ENCODE assay signal across 37 cellular contexts in the genomic region with DNA sequence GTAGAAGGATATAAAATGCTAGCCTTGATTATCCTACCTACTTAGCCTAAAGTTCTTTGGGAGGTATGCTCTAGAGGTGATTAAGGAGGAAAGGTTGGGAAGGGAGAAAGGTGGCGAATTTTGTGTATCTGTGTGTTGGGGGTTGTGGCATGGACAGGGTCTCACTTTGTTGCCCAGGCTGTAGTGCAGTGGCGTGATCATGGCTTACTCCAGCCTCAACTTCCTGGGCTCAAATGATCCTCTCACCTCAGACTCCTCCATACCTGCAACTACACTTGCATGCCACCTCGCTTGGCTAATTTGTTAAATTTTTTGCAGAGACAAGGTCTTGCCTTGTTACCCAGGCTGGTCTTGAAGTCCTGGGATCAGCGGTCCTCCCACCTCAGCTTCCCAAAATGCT.
"Had no signal": no experiment of that assay in that cellular context is flagged by ENCODE, and none has a peak within 500 bp of the region (broad histone marks: within the 10 kb centered on the region; RNA-seq: fewer than 3 reads in every experiment).

No MANE protein-coding gene starts in this region.

- H3K36me3 Mint-ChIP-seq: activated CD8-positive, alpha-beta memory T cell treated with anti-CD3 and anti-CD28 coated beads, Interleukin-2, amount 10 ng/mL, durations not matched to agents 7 days and 5 days; activated naive CD4-positive, alpha-beta T cell treated with anti-CD3 and anti-CD28 coated beads, Interleukin-2, amount 10 ng/mL, durations not matched to agents 7 days and 5 days; activated naive CD4-positive, alpha-beta T cell treated with anti-CD3 and anti-CD28 coated beads, Interleukin-2, amount 50 U/mL, for 24 hours; activated naive CD8-positive, alpha-beta T cell; activated naive CD8-positive, alpha-beta T cell treated with anti-CD3 and anti-CD28 coated beads, Interleukin-2, amount 10 ng/mL, durations not matched to agents 7 days and 5 days; brain had no signal

- DNase-seq: activated CD4-positive, alpha-beta memory T cell treated with anti-CD3 and anti-CD28 coated beads, Interleukin-2, amount 10 ng/mL, durations not matched to agents 7 days and 5 days; activated CD4-positive, alpha-beta T cell treated with anti-CD3 and anti-CD28 coated beads for 1 hour; activated CD4-positive, alpha-beta T cell treated with anti-CD3 and anti-CD28 coated beads for 36 hours; activated CD4-positive, alpha-beta T cell treated with anti-CD3 and anti-CD28 coated beads for 48 hours; activated CD4-positive, alpha-beta T cell treated with anti-CD3 and anti-CD28 coated beads, Interleukin-2, amount 10 ng/mL, durations not matched to agents 7 days and 5 days; activated CD4-positive, alpha-beta T cell treated with anti-CD3 and anti-CD28 coated beads, Interleukin-2, amount 50 U/mL, for 48 hours; activated CD4-positive, CD25-positive, alpha-beta regulatory T cell; activated CD8-positive, alpha-beta memory T cell treated with anti-CD3 and anti-CD28 coated beads for 24 hours; activated CD8-positive, alpha-beta memory T cell treated with anti-CD3 and anti-CD28 coated beads, Interleukin-2, amount 10 ng/mL, durations not matched to agents 7 days and 5 days; activated CD8-positive, alpha-beta memory T cell treated with anti-CD3 and anti-CD28 coated beads, Interleukin-2, amount 50 U/mL, for 48 hours; activated CD8-positive, alpha-beta T cell treated with anti-CD3 and anti-CD28 coated beads, Interleukin-2, amount 10 ng/mL, durations not matched to agents 7 days and 5 days; activated effector memory CD4-positive, alpha-beta T cell treated with Interleukin-2 at 50 U/mL for 16 hours; activated gamma-delta T cell; activated naive CD4-positive, alpha-beta T cell treated with anti-CD3 and anti-CD28 coated beads, Interleukin-2, amount 10 ng/mL, durations not matched to agents 7 days and 5 days; activated naive CD4-positive, alpha-beta T cell treated with Interleukin-2 at 50 U/mL for 16 hours; activated naive CD8-positive, alpha-beta T cell treated with anti-CD3 and anti-CD28 coated beads, Interleukin-2, amount 10 ng/mL, durations not matched to agents 7 days and 5 days; activated naive CD8-positive, alpha-beta T cell treated with anti-CD3 and anti-CD28 coated beads, Interleukin-2, amount 50 U/mL, for 24 hours; activated T-cell treated with anti-CD3 and anti-CD28 coated beads, Interleukin-2, amount 50 U/mL, for 24 hours; activated T-cell treated with anti-CD3 and anti-CD28 coated beads, Interleukin-2, amount 50 U/mL, for 48 hours; amygdala; anterior cingulate cortex; central memory CD4-positive, alpha-beta T cell; T-helper 2 cell; T-helper 9 cell had no signal

- H3K36me3 ChIP-seq: ascending aorta, cardiac muscle cell had no signal

- FAIRE-seq: bronchial epithelial cell, colon, TTC549 had no signal

- H3K27ac ChIP-seq: ascending aorta, cardiac muscle cell, VCaP had no signal

- H3K4me1 ChIP-seq: ascending aorta had no signal

- H3K27me3 Mint-ChIP-seq: activated CD4-positive, alpha-beta memory T cell treated with anti-CD3 and anti-CD28 coated beads, Interleukin-2, amount 10 ng/mL, durations not matched to agents 7 days and 5 days; activated CD4-positive, alpha-beta T cell treated with anti-CD3 and anti-CD28 coated beads for 36 hours; activated CD4-positive, alpha-beta T cell treated with anti-CD3 and anti-CD28 coated beads, Interleukin-2, amount 10 ng/mL, durations not matched to agents 7 days and 5 days; activated CD8-positive, alpha-beta memory T cell treated with anti-CD3 and anti-CD28 coated beads, Interleukin-2, amount 10 ng/mL, durations not matched to agents 7 days and 5 days; activated naive CD4-positive, alpha-beta T cell treated with anti-CD3 and anti-CD28 coated beads, Interleukin-2, amount 10 ng/mL, durations not matched to agents 7 days and 5 days; activated naive CD4-positive, alpha-beta T cell treated with anti-CD3 and anti-CD28 coated beads, Interleukin-2, amount 50 U/mL, for 24 hours; activated naive CD8-positive, alpha-beta T cell; activated naive CD8-positive, alpha-beta T cell treated with anti-CD3 and anti-CD28 coated beads, Interleukin-2, amount 10 ng/mL, durations not matched to agents 7 days and 5 days; activated naive CD8-positive, alpha-beta T cell treated with anti-CD3 and anti-CD28 coated beads, Interleukin-2, amount 50 U/mL, for 24 hours; activated T-cell treated with anti-CD3 and anti-CD28 coated beads, Interleukin-2, amount 50 U/mL, for 24 hours; brain had no signal

- H3K9me3 ChIP-seq: ascending aorta had no signal

- ATAC-seq: activated CD4-positive, alpha-beta T cell treated with anti-CD3 and anti-CD28 coated beads for 36 hours; activated CD4-positive, CD25-positive, alpha-beta regulatory T cell treated with anti-CD3 and anti-CD28 coated beads, Interleukin-2, amount 50 U/mL, for 24 hours; activated CD8-positive, alpha-beta memory T cell treated with anti-CD3 and anti-CD28 coated beads, Interleukin-2, amount 10 ng/mL, durations not matched to agents 7 days and 5 days; activated CD8-positive, alpha-beta T cell treated with anti-CD3 and anti-CD28 coated beads, Interleukin-2, amount 10 ng/mL, durations not matched to agents 7 days and 5 days; activated naive CD8-positive, alpha-beta T cell treated with anti-CD3 and anti-CD28 coated beads, Interleukin-2, amount 50 U/mL, for 24 hours had no signal

- H3K27ac Mint-ChIP-seq: activated CD4-positive, alpha-beta memory T cell treated with anti-CD3 and anti-CD28 coated beads, Interleukin-2, amount 10 ng/mL, durations not matched to agents 7 days and 5 days; activated CD4-positive, alpha-beta T cell treated with anti-CD3 and anti-CD28 coated beads for 36 hours; activated CD4-positive, alpha-beta T cell treated with anti-CD3 and anti-CD28 coated beads, Interleukin-2, amount 10 ng/mL, durations not matched to agents 7 days and 5 days; activated CD8-positive, alpha-beta memory T cell treated with anti-CD3 and anti-CD28 coated beads, Interleukin-2, amount 10 ng/mL, durations not matched to agents 7 days and 5 days; activated CD8-positive, alpha-beta T cell treated with anti-CD3 and anti-CD28 coated beads, Interleukin-2, amount 10 ng/mL, durations not matched to agents 7 days and 5 days; activated naive CD4-positive, alpha-beta T cell treated with anti-CD3 and anti-CD28 coated beads, Interleukin-2, amount 10 ng/mL, durations not matched to agents 7 days and 5 days; activated naive CD4-positive, alpha-beta T cell treated with anti-CD3 and anti-CD28 coated beads, Interleukin-2, amount 50 U/mL, for 24 hours; activated naive CD8-positive, alpha-beta T cell; activated naive CD8-positive, alpha-beta T cell treated with anti-CD3 and anti-CD28 coated beads, Interleukin-2, amount 10 ng/mL, durations not matched to agents 7 days and 5 days; activated naive CD8-positive, alpha-beta T cell treated with anti-CD3 and anti-CD28 coated beads, Interleukin-2, amount 50 U/mL, for 24 hours; activated T-cell treated with anti-CD3 and anti-CD28 coated beads, Interleukin-2, amount 50 U/mL, for 24 hours; activated T-helper 2 cell treated with anti-CD3 and anti-CD28 coated beads, Interferon-gamma antibody, Interleukin-2, Interleukin-4, amounts not matched to agents 10 μg/mL and 5 μg/mL and 100 μg/mL, durations not matched to agents 14 hours and 24 hours and 36 hours; T-helper 1 cell treated with Interleukin-12 subunit alpha and Interleukin-12 subunit beta and Interleukin-4 antibody, amounts not matched to agents 30 μg/mL and 1 μg/mL, for 36 hours; T-helper 2 cell treated with Interferon-gamma antibody and Interleukin-4, amounts not matched to agents 5 μg/mL and 100 μg/mL, for 36 hours had no signal

- H3K4me1 Mint-ChIP-seq: activated CD4-positive, alpha-beta memory T cell treated with anti-CD3 and anti-CD28 coated beads, Interleukin-2, amount 10 ng/mL, durations not matched to agents 7 days and 5 days; activated CD4-positive, alpha-beta T cell treated with anti-CD3 and anti-CD28 coated beads for 36 hours; activated CD4-positive, alpha-beta T cell treated with anti-CD3 and anti-CD28 coated beads, Interleukin-2, amount 10 ng/mL, durations not matched to agents 7 days and 5 days; activated CD8-positive, alpha-beta memory T cell treated with anti-CD3 and anti-CD28 coated beads, Interleukin-2, amount 10 ng/mL, durations not matched to agents 7 days and 5 days; activated naive CD4-positive, alpha-beta T cell treated with anti-CD3 and anti-CD28 coated beads, Interleukin-2, amount 10 ng/mL, durations not matched to agents 7 days and 5 days; activated naive CD4-positive, alpha-beta T cell treated with anti-CD3 and anti-CD28 coated beads, Interleukin-2, amount 50 U/mL, for 24 hours; activated naive CD8-positive, alpha-beta T cell treated with anti-CD3 and anti-CD28 coated beads, Interleukin-2, amount 10 ng/mL, durations not matched to agents 7 days and 5 days; activated naive CD8-positive, alpha-beta T cell treated with anti-CD3 and anti-CD28 coated beads, Interleukin-2, amount 50 U/mL, for 24 hours had no signal

- H3K4me3 ChIP-seq: ascending aorta, cardiac muscle cell had no signal

- H3K4me3 Mint-ChIP-seq: activated CD4-positive, alpha-beta memory T cell treated with anti-CD3 and anti-CD28 coated beads, Interleukin-2, amount 10 ng/mL, durations not matched to agents 7 days and 5 days; activated CD4-positive, alpha-beta T cell treated with anti-CD3 and anti-CD28 coated beads for 36 hours; activated CD4-positive, alpha-beta T cell treated with anti-CD3 and anti-CD28 coated beads, Interleukin-2, amount 10 ng/mL, durations not matched to agents 7 days and 5 days; activated CD8-positive, alpha-beta memory T cell treated with anti-CD3 and anti-CD28 coated beads, Interleukin-2, amount 10 ng/mL, durations not matched to agents 7 days and 5 days; activated CD8-positive, alpha-beta T cell treated with anti-CD3 and anti-CD28 coated beads, Interleukin-2, amount 10 ng/mL, durations not matched to agents 7 days and 5 days; activated naive CD4-positive, alpha-beta T cell treated with anti-CD3 and anti-CD28 coated beads, Interleukin-2, amount 10 ng/mL, durations not matched to agents 7 days and 5 days; activated naive CD4-positive, alpha-beta T cell treated with anti-CD3 and anti-CD28 coated beads, Interleukin-2, amount 50 U/mL, for 24 hours; activated naive CD8-positive, alpha-beta T cell; activated naive CD8-positive, alpha-beta T cell treated with anti-CD3 and anti-CD28 coated beads, Interleukin-2, amount 10 ng/mL, durations not matched to agents 7 days and 5 days; activated naive CD8-positive, alpha-beta T cell treated with anti-CD3 and anti-CD28 coated beads, Interleukin-2, amount 50 U/mL, for 24 hours; activated T-cell treated with anti-CD3 and anti-CD28 coated beads, Interleukin-2, amount 50 U/mL, for 24 hours; brain; T-helper 1 cell treated with Interleukin-12 subunit alpha and Interleukin-12 subunit beta and Interleukin-4 antibody, amounts not matched to agents 30 μg/mL and 1 μg/mL, for 36 hours; T-helper 2 cell treated with Interferon-gamma antibody and Interleukin-4, amounts not matched to agents 5 μg/mL and 100 μg/mL, for 36 hours had no signal

- H3K27me3 ChIP-seq: ascending aorta, cardiac muscle cell had no signal

- H3K9me3 Mint-ChIP-seq: activated naive CD8-positive, alpha-beta T cell treated with anti-CD3 and anti-CD28 coated beads, Interleukin-2, amount 10 ng/mL, durations not matched to agents 7 days and 5 days; activated T-helper 2 cell treated with anti-CD3 and anti-CD28 coated beads, Interferon-gamma antibody, Interleukin-2, Interleukin-4, amounts not matched to agents 10 μg/mL and 5 μg/mL and 100 μg/mL, durations not matched to agents 14 hours and 24 hours and 36 hours; brain; T-helper 1 cell treated with Interleukin-12 subunit alpha and Interleukin-12 subunit beta and Interleukin-4 antibody, amounts not matched to agents 30 μg/mL and 1 μg/mL, for 36 hours had no signal
